ENCODE assay signal across 17 cellular contexts in genomic region chr2:109081374-109081773, GRCh38. TPM values are rescaled to one million over a fixed set of nuclear protein-coding genes. Genes with fewer than 3 reads are reported as not detected.
A peak's percentile ranks its signal among the peaks of the same experiment; 100 is the strongest.
DNase-seq lines count a peak whose midpoint lies in the region; ATAC-seq, FAIRE-seq and TF ChIP-seq lines count a peak whose summit lies in the region.
"Had no signal": no experiment of that assay in that cellular context is flagged by ENCODE, and none has a peak within 500 bp of the region (broad histone marks: within the 10 kb centered on the region; RNA-seq: fewer than 3 reads in every experiment).

No MANE protein-coding gene starts in this region.

- 81% methylated on average over 8 of the region's 8 CpGs for WGBS in esophagus muscularis mucosa
- WGBS in spleen, 5 donors: 75 to 81% (median 79%) methylated on average over 6 to 8 of the region's 8 CpGs

- H3K27me3 ChIP-seq in H7 (ENCODE audit: control insufficient read depth, insufficient read depth, low read length) (no peaks in the 10 kb centered on the region), esophagus muscularis mucosa (no peaks in the 10 kb centered on the region), spleen (replicated peaks in 1 of 7) (peaks cover 0 to 8% (median 0%) of the 10 kb centered on the region in 7 donors)
- H3K27me3 ChIP-seq: BE2C had no signal

- TF ChIP-seq EP300 in esophagus muscularis mucosa (IDR thresholded peaks at IDR 0.05): no peak

- ATAC-seq in Right ventricle myocardium inferior (no peak), Right ventricle myocardium superior (ENCODE audit: poor library complexity) (no peak)
- ATAC-seq: K562 had no signal

- TF ChIP-seq CTCF in esophagus muscularis mucosa (IDR thresholded peaks at IDR 0.05) (no peak), spleen (IDR thresholded peaks at IDR 0.05 in 8 of 11, conservative IDR thresholded peaks at IDR 0.05 in 3 of 11) (no peak)

- FAIRE-seq in RCC 7860 (lab: Jason Lieb, UNC): no peak
- FAIRE-seq: K562 had no signal

- intact Hi-C loops in Right ventricle myocardium inferior (cut with DNase I): no loop called here
- intact Hi-C loops in Right ventricle myocardium superior (cut with DNase I): no loop called here
- intact Hi-C loops in esophagus muscularis mucosa (cut with DNase I): no loop called here
- intact Hi-C loops in spleen (cut with DNase I; ENCODE audit: low total_unique reads): no loop called here

- no peaks in the 10 kb centered on the region for H3K36me3 ChIP-seq in H7 (replicated peaks; ENCODE audit: control insufficient read depth, insufficient read depth, low read length)
- no peaks in the 10 kb centered on the region for H3K36me3 ChIP-seq in esophagus muscularis mucosa
- no peaks in the 10 kb centered on the region for H3K36me3 ChIP-seq in spleen
- H3K36me3 ChIP-seq: BE2C, HAP-1 had no signal

- H3K4me3 ChIP-seq in H7 (ENCODE audit: insufficient read depth, low read depth, low read length) (no peak overlapping the region), esophagus muscularis mucosa (no peak overlapping the region), spleen (no peak overlapping the region)
- H3K4me3 ChIP-seq: HAP-1, K562 had no signal

- no peaks in the 10 kb centered on the region for H3K9me3 ChIP-seq in esophagus muscularis mucosa
- peaks cover 0 to 5% (median 0%) of the 10 kb centered on the region in 8 donors for H3K9me3 ChIP-seq in spleen
- H3K9me3 ChIP-seq: BE2C, HAP-1 had no signal

- H3K27ac ChIP-seq in esophagus muscularis mucosa (replicated peaks in 1 of 4) (no peak overlapping the region), spleen (no peak overlapping the region)
- H3K27ac ChIP-seq: HL-60 had no signal

- H3K4me1 ChIP-seq in esophagus muscularis mucosa (no peaks in the 10 kb centered on the region), spleen (no peaks in the 10 kb centered on the region)
- H3K4me1 ChIP-seq: BE2C, HAP-1 had no signal

- no peak for TF ChIP-seq POLR2A in esophagus muscularis mucosa (IDR thresholded peaks at IDR 0.05; ENCODE audit: low read depth)
- TF ChIP-seq POLR2A in spleen (IDR thresholded peaks at IDR 0.05): no peak

- DNase-seq in Right ventricle myocardium inferior (ENCODE audit: missing footprints): peak; percentile 11
- DNase-seq in Right ventricle myocardium superior: no peak
- peak; percentile 8 for DNase-seq in H7
- DNase-seq in esophagus muscularis mucosa (ENCODE audit: extremely low spot score): peak; percentile 88
- peak; percentile 56 for DNase-seq in spleen
- no peak for DNase-seq in retina
- DNase-seq in RCC 7860 (ENCODE audit: low spot score): no peak
- DNase-seq: BE2C; C1 segment of cervical spinal cord; CD4-positive, alpha-beta T cell; DMS153; GDM1; GOT3; IMR-90 had no signal

RNA-seq across cellular contexts. Expression of gene SH3RF3, which starts 47.6 kb away (rescaled TPM):
- total RNA-seq in Right ventricle myocardium inferior: 8.0 TPM
- 6.6 TPM for total RNA-seq in Right ventricle myocardium superior
- total RNA-seq in H7 (2014; rRNA removed; shearing (Covaris generic)): 0.80 and 1.0 TPM in 2 replicates
- 10 to 100 TPM in 2 of 4 donors, 1 to 10 TPM in 2; 6.3 to 17.5 (median 11.3) TPM for total RNA-seq in esophagus muscularis mucosa
- total RNA-seq in spleen: 1 to 10 TPM; 3.1 to 7.6 (median 5.3) TPM
- polyA plus RNA-seq in spleen: 1 to 10 TPM; 1.3 to 2.5 (median 1.5) TPM
- polyA plus RNA-seq: K562 had no signal

Comparison
In these comparisons a context has a peak if more than half of its experiments do, and no peak if none do; other contexts are left out.
1. DNase-seq: peak in Right ventricle myocardium inferior (single experiment), H7 (single experiment), esophagus muscularis mucosa (single experiment) and spleen (single experiment); none in Right ventricle myocardium superior (single experiment), retina (single experiment) and RCC 7860 (single experiment).